8 cellular contexts compared by ENCODE assay signal in genomic region chr12:57239587-57240068, GRCh38. TPM values are rescaled to one million over a fixed set of nuclear protein-coding genes. Genes with fewer than 3 reads are reported as not detected.
A peak's percentile ranks its signal among the peaks of the same experiment; 100 is the strongest.
DNase-seq lines count a peak whose midpoint lies in the region; ATAC-seq, FAIRE-seq and TF ChIP-seq lines count a peak whose summit lies in the region.

No MANE protein-coding gene starts in this region.

- peak; percentile 3 to 5; a peak in 5 of 6 replicates for ATAC-seq in A549
- ATAC-seq in right cardiac atrium: no peak
- no peak for ATAC-seq in GM21825 (IDR thresholded peaks at IDR 0.05; ENCODE audit: unreplicated experiment)
- ATAC-seq in HG03135 (IDR thresholded peaks at IDR 0.05; ENCODE audit: unreplicated experiment): no peak

- CTCF ChIA-PET in A549 (lab: Yijun Ruan, JAX): interaction anchor here (0.7 to 26.5 kb wide), 30 partner anchors 9 to 224 kb away, joined by 3 to 615 read pairs (median 4); partner anchors contain the start of genes GLI1, INHBE, LRP1 and NXPH4

- peaks cover 0 to 1% (median under 1%) of the 10 kb centered on the region in 5 donors for H3K36me3 ChIP-seq in subcutaneous abdominal adipose tissue (ENCODE audit: control insufficient read depth in 5 of 5, insufficient read depth in 5 of 5, low read length in 5 of 5)

- no peak for DNase-seq in A549 (ENCODE audit: low read depth in 1 of 2, low spot score in 1 of 2)
- DNase-seq in SW480 (ENCODE audit: low spot score): peak; percentile 55
- DNase-seq in right cardiac atrium: no peak
- DNase-seq in germinal center (ENCODE audit: low spot score): no peak

- H3K9me3 ChIP-seq in A549 (no peaks in the 10 kb centered on the region), right cardiac atrium (ENCODE audit: control insufficient read depth, low read length) (no peaks in the 10 kb centered on the region), subcutaneous abdominal adipose tissue (ENCODE audit: control insufficient read depth in 5 of 5, low read length in 5 of 5) (no peaks in the 10 kb centered on the region)

- H3K27me3 ChIP-seq in right cardiac atrium (ENCODE audit: control insufficient read depth, insufficient read depth) (no peaks in the 10 kb centered on the region), subcutaneous abdominal adipose tissue (ENCODE audit: control insufficient read depth in 5 of 5, insufficient read depth in 4 of 5, low read length in 5 of 5) (peaks cover 54 to 83% (median 73%) of the 10 kb centered on the region in 5 donors)

- intact Hi-C loops in right cardiac atrium (cut with DNase I): loop anchor here (1.0 to 2.0 kb wide), 3 partner anchors 25 to 27 kb away; no protein-coding TSS in a partner anchor

- FAIRE-seq in A549 (lab: Jason Lieb, UNC): no peak

- H3K4me2 ChIP-seq in A549: peak overlapping the region; percentile 83

- under 1% methylated on average over 15 of the region's 15 CpGs for WGBS in A549 (ENCODE audit: missing lambda C conversion rate)
- WGBS in right cardiac atrium: 3% methylated on average over 15 of the region's 15 CpGs

- TF ChIP-seq POLR2A in A549 (IDR thresholded peaks at IDR 0.05; ENCODE audit: low read length): no peak

- POLR2A ChIA-PET in A549 (lab: Yijun Ruan, JAX): interaction anchor here (1.8 to 3.1 kb wide), 3 partner anchors 10 to 26 kb away, joined by 5 to 20 read pairs (median 11); partner anchors contain the start of gene SHMT2

- H3K9ac ChIP-seq in subcutaneous abdominal adipose tissue (ENCODE audit: low read length in 5 of 5): peak overlapping the region in 2 of 5 donors; percentile 20 to 23

- H3K4me1 ChIP-seq in A549 (peaks cover 29% of the 10 kb centered on the region; the same call in 2 of the 3 replicates), right cardiac atrium (ENCODE audit: control insufficient read depth, insufficient read depth, low read length) (peaks cover 2% of the 10 kb centered on the region), subcutaneous abdominal adipose tissue (ENCODE audit: control insufficient read depth in 5 of 5, insufficient read depth in 5 of 5, low read length in 5 of 5) (peaks cover 4 to 69% (median 63%) of the 10 kb centered on the region in 5 donors)

- no peak for TF ChIP-seq CTCF in A549 (IDR thresholded peaks at IDR 0.05)
- no peak for TF ChIP-seq CTCF in GM12875 (IDR thresholded peaks at IDR 0.05; ENCODE audit: borderline replicate concordance, insufficient read depth, low read depth, low read length)

- TF ChIP-seq EP300 in A549 (IDR thresholded peaks at IDR 0.05): no peak

- TF ChIP-seq RAD21 in A549 (conservative IDR thresholded peaks at IDR 0.05 in 1 of 2, IDR thresholded peaks at IDR 0.05 in 1 of 2): no peak

- H3K4me3 ChIP-seq in A549 (peak overlapping the region; percentile 55), GM12875 (ENCODE audit: low read depth, low read length) (peak overlapping the region; percentile 62), right cardiac atrium (ENCODE audit: low read length) (peak overlapping the region; percentile 54), subcutaneous abdominal adipose tissue (ENCODE audit: low read depth in 1 of 5, low read length in 5 of 5) (peak overlapping the region in 4 of 5 donors; percentile 53 to 70 (median 60))

- H3K27ac ChIP-seq in A549 (peak overlapping the region; percentile 75 to 93), right cardiac atrium (ENCODE audit: low read length) (no peak overlapping the region), subcutaneous abdominal adipose tissue (ENCODE audit: low read depth, low read length) (no peak overlapping the region)

TF ChIP-seq in A549, 52 proteins besides CTCF, POLR2A, EP300 and RAD21:
- TF ChIP-seq, protein P1, sequence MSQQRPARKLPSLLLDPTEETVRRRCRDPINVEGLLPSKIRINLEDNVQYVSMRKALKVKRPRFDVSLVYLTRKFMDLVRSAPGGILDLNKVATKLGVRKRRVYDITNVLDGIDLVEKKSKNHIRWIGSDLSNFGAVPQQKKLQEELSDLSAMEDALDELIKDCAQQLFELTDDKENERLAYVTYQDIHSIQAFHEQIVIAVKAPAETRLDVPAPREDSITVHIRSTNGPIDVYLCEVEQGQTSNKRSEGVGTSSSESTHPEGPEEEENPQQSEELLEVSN (IDR thresholded peaks at IDR 0.05; ENCODE audit: borderline replicate concordance, low read depth): 0 out of 2 replicates have a peak, but pooled peaks have one; percentile 4
- TF ChIP-seq CBX2 (IDR thresholded peaks at IDR 0.05; ENCODE audit: borderline replicate concordance, low read depth): no peak

RNA-seq across cellular contexts. Expression of gene SHMT2, which starts 10.1 kb away (rescaled TPM):
- polyA plus RNA-seq in A549 (2011; rRNA removed): 110 and 113 TPM in 2 replicates
- 303 and 306 TPM in 2 replicates for polyA plus RNA-seq in A549 (2012; cell fraction: cytosol; rRNA removed)
- polyA plus RNA-seq in A549 (2012; cell fraction: nucleus; rRNA removed): 517 and 642 TPM in 2 replicates
- 150 to 166 TPM (median 156 TPM) in 3 replicates for polyA plus RNA-seq in A549 (2017; fragmentation: RNase III; extraction: RNeasy Plus Mini Kit Qiagen cat#74134 plus additional on column Dnase treatment)
- polyA minus RNA-seq in A549 (2011; rRNA and poly(A)+ RNA removed): 161 and 189 TPM in 2 replicates
- 10 to 100 TPM; 27.4 to 33.2 (median 29.9) TPM for total RNA-seq in right cardiac atrium
- 17.9 TPM for polyA plus RNA-seq in right cardiac atrium

RNA-seq across cellular contexts. Expression of gene STAC3, which starts 11.4 kb away (rescaled TPM):
- polyA plus RNA-seq in A549 (2011; rRNA removed) (0.40 and 0.62 TPM in 2 replicates), A549 (2017; fragmentation: RNase III; extraction: RNeasy Plus Mini Kit Qiagen cat#74134 plus additional on column Dnase treatment) (0.43 to 0.59 TPM (median 0.54 TPM) in 3 replicates), right cardiac atrium (1.2 TPM)
- polyA plus RNA-seq in A549 (2012; cell fraction: cytosol; rRNA removed): 0.32 and 0.41 TPM in 2 replicates
- polyA plus RNA-seq in A549 (2012; cell fraction: nucleus; rRNA removed): 1.8 and 2.2 TPM in 2 replicates
- 0.45 and 0.68 TPM in 2 replicates for polyA minus RNA-seq in A549 (2011; rRNA and poly(A)+ RNA removed)
- 1 to 10 TPM in 3 of 4 donors, under 1 TPM in 1; 0.91 to 2.3 (median 1.6) TPM for total RNA-seq in right cardiac atrium

RNA-seq across cellular contexts. Expression of gene NXPH4, which starts 23.0 kb away (rescaled TPM):
- polyA plus RNA-seq in A549 (2011; rRNA removed): 0.52 and 0.69 TPM in 2 replicates
- polyA plus RNA-seq in A549 (2012; cell fraction: cytosol; rRNA removed): 1.9 and 2.9 TPM in 2 replicates
- 2.4 and 3.2 TPM in 2 replicates for polyA plus RNA-seq in A549 (2012; cell fraction: nucleus; rRNA removed)
- polyA plus RNA-seq in A549 (2017; fragmentation: RNase III; extraction: RNeasy Plus Mini Kit Qiagen cat#74134 plus additional on column Dnase treatment): 3.3 to 4.5 TPM (median 3.5 TPM) in 3 replicates
- polyA minus RNA-seq in A549 (2011; rRNA and poly(A)+ RNA removed): 0.95 and 1.5 TPM in 2 replicates
- under 1 TPM in 3 of 4 donors, not detected in 1; 0.11 to 0.39 (median 0.29) TPM for total RNA-seq in right cardiac atrium
- polyA plus RNA-seq in right cardiac atrium: 1.2 TPM

Comparison
In these comparisons a context has a peak if more than half of its experiments do, and no peak if none do; other contexts are left out.
1. ATAC-seq: peak in A549 (2 of 2); none in right cardiac atrium (0 of 2), GM21825 (single experiment) and HG03135 (single experiment).
2. H3K27ac ChIP-seq: peak in A549 (2 of 2); none in right cardiac atrium (single experiment) and subcutaneous abdominal adipose tissue (single experiment).
3. Peak in every context shown above with its lines, with median percentiles within 50 percentile points of each other: H3K4me3 ChIP-seq.